In the genomic region with DNA sequence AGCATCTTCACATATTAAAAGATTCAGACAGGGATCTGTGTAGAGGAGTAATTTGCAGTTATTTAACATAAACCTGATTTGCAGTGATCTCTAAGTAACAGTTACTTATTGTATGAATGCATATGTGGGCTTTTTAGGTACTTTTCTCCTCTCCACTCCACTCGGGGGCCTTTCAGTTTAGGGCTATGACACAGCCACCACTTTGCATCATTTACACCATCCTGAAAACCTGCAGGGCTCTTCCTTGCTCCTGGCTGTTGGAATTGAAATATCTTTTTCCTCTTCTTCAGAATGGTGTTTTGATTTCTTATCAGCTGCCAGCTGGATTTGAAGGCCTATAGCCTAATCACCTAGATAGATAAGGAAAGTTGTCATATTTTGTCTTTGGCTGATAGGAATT, we compare ENCODE assay signal across 6 cellular contexts.
"Had no signal": no experiment of that assay in that cellular context is flagged by ENCODE, and none has a peak within 500 bp of the region (broad histone marks: within the 10 kb centered on the region; RNA-seq: fewer than 3 reads in every experiment).

No MANE protein-coding gene starts in this region.

- H3K9me3 ChIP-seq: HAP-1 had no signal

- DNase-seq: GM23248, HFFc6, KBM-7 had no signal

- H3K27ac Mint-ChIP-seq: HFFc6, IgD-negative memory B cell had no signal

- H3K36me3 Mint-ChIP-seq: IgD-negative memory B cell had no signal

- H3K27me3 Mint-ChIP-seq: IgD-negative memory B cell had no signal

- H3K4me3 ChIP-seq: GM23248, HAP-1 had no signal

- H3K4me1 ChIP-seq: HAP-1 had no signal

- H3K9ac ChIP-seq: GM23248 had no signal

- H3K4me1 Mint-ChIP-seq: IgD-negative memory B cell had no signal

- H2AFZ ChIP-seq: GM23248 had no signal

- H3K4me3 Mint-ChIP-seq: HFFc6, IgD-negative memory B cell had no signal

- H3K27ac ChIP-seq: GM23248, HL-60 had no signal

- H3K36me3 ChIP-seq: HAP-1 had no signal
